ENCODE assay signal across 8 cellular contexts in the genomic region with DNA sequence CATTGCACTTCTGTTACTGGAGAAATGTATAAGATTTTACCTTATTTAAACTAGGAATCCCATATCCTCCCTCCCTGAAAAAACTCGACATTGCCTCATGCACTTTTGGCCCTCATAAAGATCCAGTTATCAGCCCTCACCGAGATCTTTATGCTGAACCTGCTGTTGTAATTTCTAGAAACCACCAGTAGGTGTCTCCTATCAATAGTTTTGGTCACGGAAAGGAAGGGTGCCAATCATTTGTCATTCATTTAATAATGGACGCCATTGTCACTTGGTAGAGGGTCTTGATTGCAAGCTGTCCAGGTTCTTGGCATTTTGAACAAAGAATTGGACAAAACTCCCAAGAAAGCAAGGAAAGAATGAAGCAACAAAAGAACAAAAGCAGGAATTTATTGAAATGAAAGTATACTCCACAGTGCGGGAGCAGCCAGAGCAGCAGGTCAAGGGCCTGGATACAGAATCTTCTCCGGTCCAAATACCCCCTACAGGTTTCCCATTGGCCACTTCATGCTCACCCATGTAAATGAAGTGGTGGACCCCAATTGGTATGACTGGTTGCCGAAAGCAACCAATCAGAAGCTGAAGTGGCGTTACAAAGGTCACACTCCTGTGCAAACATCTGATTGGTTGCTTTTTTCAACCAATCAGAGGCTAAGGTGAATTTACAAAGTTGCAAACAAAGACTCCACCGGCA.
DNase-seq lines count a peak whose midpoint lies in the region; ATAC-seq and TF ChIP-seq lines count a peak whose summit lies in the region.

No MANE protein-coding gene starts in this region.

- POLR2A ChIA-PET in CD8-positive, alpha-beta T cell (lab: Charles Lee): no interaction called here

- H3K27me3 Mint-ChIP-seq in CD8-positive, alpha-beta T cell (ENCODE audit: low read depth): no peaks in the 10 kb centered on the region

- CTCF ChIA-PET in CD8-positive, alpha-beta T cell (lab: Charles Lee): interaction anchor here (1.0 kb wide), 1 partner anchor 9 kb away, joined by 3 read pairs; no protein-coding TSS in a partner anchor

- H3K36me3 Mint-ChIP-seq in CD8-positive, alpha-beta T cell: no peaks in the 10 kb centered on the region

- H3K4me3 Mint-ChIP-seq in CD8-positive, alpha-beta T cell: peak overlapping the region; percentile 68

- DNase-seq in CD8-positive, alpha-beta T cell: no peak
- DNase-seq in NCI-H2196 treated with DMSO at 0.1 percent for 48 hours (lab: John Stamatoyannopoulos, UW; ENCODE audit: unreplicated experiment) (peak; percentile 1), astrocyte of the spinal cord (ENCODE audit: low read depth, low spot score) (peak; percentile 43), left lung (no peak), cortex of kidney (lab: John Stamatoyannopoulos, UW) (no peak)
- DNase-seq in stimulated activated CD4-positive, alpha-beta T cell treated with anti-CD3 and anti-CD28 coated beads, Interleukin-15, amount 100 ng/mL, for 24 hours: no peak

- no peaks in the 10 kb centered on the region for H3K27me3 ChIP-seq in CD8-positive, alpha-beta T cell (ENCODE audit: insufficient read depth, low read length)
- no peaks in the 10 kb centered on the region for H3K27me3 ChIP-seq in left lung

- H3K4me3 ChIP-seq in CD8-positive, alpha-beta T cell (ENCODE audit: low read depth, low read length): no peak overlapping the region
- H3K4me3 ChIP-seq in astrocyte of the spinal cord (ENCODE audit: low read depth, low read length): no peak overlapping the region
- no peak overlapping the region for H3K4me3 ChIP-seq in left lung

- H3K4me1 Mint-ChIP-seq in CD8-positive, alpha-beta T cell (ENCODE audit: low read depth): peaks cover 4% of the 10 kb centered on the region

- no peaks in the 10 kb centered on the region for H3K36me3 ChIP-seq in CD8-positive, alpha-beta T cell (ENCODE audit: insufficient read depth, low read length)
- H3K36me3 ChIP-seq in left lung: no peaks in the 10 kb centered on the region

- H3K27ac ChIP-seq in CD8-positive, alpha-beta T cell (ENCODE audit: low read depth, low read length): no peak overlapping the region
- no peak overlapping the region for H3K27ac ChIP-seq in left lung

- H3K27ac Mint-ChIP-seq in CD8-positive, alpha-beta T cell: no peak overlapping the region

- H3K9me3 ChIP-seq in CD8-positive, alpha-beta T cell (ENCODE audit: low read length): no peaks in the 10 kb centered on the region
- no peaks in the 10 kb centered on the region for H3K9me3 ChIP-seq in left lung

- intact Hi-C loops in CD8-positive, alpha-beta T cell (cut with DNase I, micrococcal nuclease): loop anchor here (5.0 to 10.0 kb wide), 2 partner anchors 1124 to 1351 kb away; no protein-coding TSS in a partner anchor
- intact Hi-C loops in left lung (cut with DNase I): no loop called here

- H3K4me1 ChIP-seq in CD8-positive, alpha-beta T cell (ENCODE audit: insufficient read depth, low read length): no peaks in the 10 kb centered on the region
- H3K4me1 ChIP-seq in left lung: no peaks in the 10 kb centered on the region

- ATAC-seq in CD8-positive, alpha-beta T cell: no peak
- ATAC-seq in GM18868 (IDR thresholded peaks at IDR 0.05; ENCODE audit: unreplicated experiment) (peak; percentile 94), HG03095 (IDR thresholded peaks at IDR 0.05; ENCODE audit: unreplicated experiment) (peak; percentile 76), left lung (peak; percentile 63)

- in situ Hi-C loops in astrocyte of the spinal cord (cut with HindIII; ENCODE audit: low sequenced_read_pairs): no loop called here

- H3K9me3 Mint-ChIP-seq in CD8-positive, alpha-beta T cell: no peaks in the 10 kb centered on the region

- TF ChIP-seq CTCF in CD8-positive, alpha-beta T cell (IDR thresholded peaks at IDR 0.05): peak; percentile 68
- peak; percentile 68 for TF ChIP-seq CTCF in astrocyte of the spinal cord (IDR thresholded peaks at IDR 0.05; ENCODE audit: low read depth, low read length)
- TF ChIP-seq CTCF in left lung (IDR thresholded peaks at IDR 0.05): peak; percentile 53 to 64

Comparison
In these comparisons a context has a peak if more than half of its experiments do, and no peak if none do; other contexts are left out.
1. DNase-seq: peak in NCI-H2196 treated with DMSO at 0.1 percent for 48 hours (single experiment) and astrocyte of the spinal cord (single experiment); none in CD8-positive, alpha-beta T cell (0 of 7), left lung (0 of 2), stimulated activated CD4-positive, alpha-beta T cell treated with anti-CD3 and anti-CD28 coated beads, Interleukin-15, amount 100 ng/mL, for 24 hours (single experiment) and cortex of kidney (single experiment).
2. intact Hi-C loops: an anchor here in CD8-positive, alpha-beta T cell (5.0 to 10.0 kb wide); none called in left lung.
3. Peak in every context shown above with its lines, with median percentiles within 50 percentile points of each other: CTCF ChIP-seq.